Comparison of ENCODE assay signal across 1 cellular context in genomic region chr6:16756660-16757270, GRCh38.
TF ChIP-seq lines count a peak whose summit lies in the region.

No MANE protein-coding gene starts in this region.

TF ChIP-seq in WTC11, 78 proteins besides CTCF, POLR2A, EP300 and RAD21 (continued from another document):
- TF ChIP-seq ZNF425 (CRISPR knock-in tag; conservative IDR thresholded peaks at IDR 0.05) (no peak), ZNF317 (CRISPR knock-in tag; IDR thresholded peaks at IDR 0.05; ENCODE audit: borderline replicate concordance, low read depth) (no peak)
